Comparison of ENCODE assay signal across 33 cellular contexts in genomic region chr4:109378511-109378910, GRCh38.
"Had no signal": no experiment of that assay in that cellular context is flagged by ENCODE, and none has a peak within 500 bp of the region (broad histone marks: within the 10 kb centered on the region; RNA-seq: fewer than 3 reads in every experiment).

No MANE protein-coding gene starts in this region.

- DNase-seq: Karpas-422, Kasumi-1, MG63, MM.1S, MV-4-11, NCI-H1048, NCI-H1092, NCI-H1092 treated with DMSO at 0.1 percent for 48 hours, NCI-H1105, NCI-H1105 treated with DMSO at 0.1 percent for 48 hours, NCI-H1417, NCI-H1417 treated with DMSO at 0.1 percent for 48 hours, NCI-H1436, NCI-H1436 treated with DMSO at 0.1 percent for 48 hours, NCI-H146, NCI-H1694, NCI-H1694 treated with DMSO at 0.1 percent for 48 hours, NCI-H187, NCI-H187 treated with DMSO at 0.1 percent for 48 hours, NCI-H1930, NCI-H2029, NCI-H2029 treated with DMSO at 0.1 percent for 48 hours, NCI-H2081, NCI-H2081 treated with DMSO at 0.1 percent for 48 hours, NCI-H2107, NCI-H2171, NCI-H2171 treated with DMSO at 0.1 percent for 48 hours, NCI-H2227 treated with DMSO at 0.1 percent for 48 hours, NCI-H226, NCI-H345, NCI-H446, NCI-H446 treated with DMSO at 0.1 percent for 48 hours, NCI-H510A had no signal
